7 cellular contexts compared by ENCODE assay signal in genomic region chr22:44975444-44976262, GRCh38. TPM values are rescaled to one million over a fixed set of nuclear protein-coding genes. Genes with fewer than 3 reads are reported as not detected.
DNase-seq lines count a peak whose midpoint lies in the region; ATAC-seq and TF ChIP-seq lines count a peak whose summit lies in the region.

No MANE protein-coding gene starts in this region.

- ATAC-seq in left lobe of liver, result peak; percentile 79
- ATAC-seq in GM19035 (IDR thresholded peaks at IDR 0.05; ENCODE audit: unreplicated experiment), result no peak

- H3K4me3 ChIP-seq in WI38 (ENCODE audit: low read depth, low read length), result no peak overlapping the region

- TF ChIP-seq CTCF in GM10248 (IDR thresholded peaks at IDR 0.05; ENCODE audit: control extremely low read depth, extremely low read depth, low read depth, missing control alignments), result peak; percentile 73
- peak; percentile 72 for TF ChIP-seq CTCF in WI38 (IDR thresholded peaks at IDR 0.05; ENCODE audit: low read depth, low read length)
- peak; percentile 92 for TF ChIP-seq CTCF in chondrocyte (IDR thresholded peaks at IDR 0.05)

- POLR2A ChIA-PET in GM10248 (lab: Yijun Ruan, JAX), result no interaction called here

- CTCF ChIA-PET in GM10248 (lab: Yijun Ruan, JAX), result interaction anchor here (1.0 to 2.0 kb wide), 4 partner anchors 14 to 119 kb away, joined by 3 to 7 read pairs (median 5); no protein-coding TSS in a partner anchor

- peaks cover 2% of the 10 kb centered on the region for H3K36me3 Mint-ChIP-seq in chondrocyte (ENCODE audit: low read depth)

- no peak overlapping the region for H3K27ac Mint-ChIP-seq in chondrocyte (ENCODE audit: unreplicated experiment)

- peaks cover 8% of the 10 kb centered on the region for H3K27me3 Mint-ChIP-seq in chondrocyte (ENCODE audit: low read depth)

- peak; percentile 92 for DNase-seq in GM10248 (ENCODE audit: extremely low spot score)
- DNase-seq in LoVo (ENCODE audit: low spot score), result peak; percentile 74
- no peak for DNase-seq in chondrocyte (ENCODE audit: low spot score)
- no peak for DNase-seq in left lobe of liver (ENCODE audit: low spot score)
- peak; percentile 18 to 74 (median 31) for DNase-seq in stimulated activated CD4-positive, alpha-beta T cell treated with anti-CD3 and anti-CD28 coated beads, TNF-alpha, amount 100 ng/mL, for 24 hours (ENCODE audit: low read depth in 3 of 3)

- no peaks in the 10 kb centered on the region for H3K9me3 Mint-ChIP-seq in chondrocyte (ENCODE audit: low read depth)

- no peak overlapping the region for H3K4me3 Mint-ChIP-seq in chondrocyte (ENCODE audit: unreplicated experiment)

- H3K4me1 Mint-ChIP-seq in chondrocyte (ENCODE audit: low read depth), result no peaks in the 10 kb centered on the region

RNA-seq across cellular contexts. Expression of gene PHF21B, which starts 34.2 kb away (rescaled TPM):
- total RNA-seq in chondrocyte (0.54 to 3.0 TPM (median 0.82 TPM) in 3 replicates), left lobe of liver (not detected)

Comparison
In these comparisons a context has a peak if more than half of its experiments do, and no peak if none do; other contexts are left out.
1. DNase-seq: peak in GM10248 (single experiment), LoVo (single experiment) and stimulated activated CD4-positive, alpha-beta T cell treated with anti-CD3 and anti-CD28 coated beads, TNF-alpha, amount 100 ng/mL, for 24 hours (3 of 3); none in chondrocyte (single experiment) and left lobe of liver (single experiment).
2. Peak in every context shown above with its lines, with median percentiles within 50 percentile points of each other: CTCF ChIP-seq.